ENCODE assay signal across 14 cellular contexts in the genomic region with DNA sequence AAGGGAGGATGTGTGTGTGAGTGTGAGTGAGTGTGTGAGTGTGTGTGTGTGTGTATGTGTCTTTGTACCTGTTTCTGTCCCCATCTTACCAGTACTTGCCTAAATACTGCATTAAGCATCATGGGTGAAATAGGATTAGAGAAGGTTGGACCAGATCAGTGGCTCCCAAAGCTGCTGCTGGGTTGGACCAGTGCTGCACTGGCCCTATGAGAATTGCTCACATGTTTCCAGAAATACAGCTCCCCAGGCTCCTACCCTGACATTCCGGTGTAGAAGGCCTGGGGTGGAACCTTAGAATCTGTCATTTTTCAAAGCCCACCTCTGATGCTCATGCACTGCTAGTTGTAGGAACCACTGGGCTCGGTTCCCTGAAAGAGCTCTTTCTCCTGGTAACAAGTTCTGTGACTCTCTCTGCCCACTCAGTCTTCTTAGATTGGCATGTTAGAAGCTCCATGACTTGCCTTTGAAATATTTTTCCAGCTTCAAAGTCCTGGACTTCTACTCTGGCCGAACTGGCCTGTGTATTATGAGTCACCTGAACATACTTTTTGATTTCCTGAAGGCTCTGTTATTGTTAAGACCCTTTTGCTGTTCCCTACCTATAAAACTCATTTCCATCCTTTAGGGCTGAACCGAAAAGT.
DNase-seq lines count a peak whose midpoint lies in the region; ATAC-seq, FAIRE-seq and TF ChIP-seq lines count a peak whose summit lies in the region.
"Had no signal": no experiment of that assay in that cellular context is flagged by ENCODE, and none has a peak within 500 bp of the region (broad histone marks: within the 10 kb centered on the region; RNA-seq: fewer than 3 reads in every experiment).

No MANE protein-coding gene starts in this region.

- TF ChIP-seq EP300 in GM12878 (IDR thresholded peaks at IDR 0.05; ENCODE audit: borderline replicate concordance in 1 of 2, control insufficient read depth in 1 of 2, low read depth in 2 of 2, low read length in 2 of 2): no peak

- no peak for ATAC-seq in GM12878
- ATAC-seq in HG02870 (IDR thresholded peaks at IDR 0.05; ENCODE audit: unreplicated experiment): no peak

- H4K20me1 ChIP-seq in GM12878 (ENCODE audit: control insufficient read depth, insufficient read depth): 0 out of 2 replicates have a peak, but pooled peaks cover 4% of the 10 kb centered on the region
- H4K20me1 ChIP-seq in keratinocyte (ENCODE audit: control insufficient read depth, extremely low read depth, insufficient read depth, low read length): no peaks in the 10 kb centered on the region

- H3K36me3 ChIP-seq in ACC112 (ENCODE audit: insufficient read depth, low read length) (no peaks in the 10 kb centered on the region), GM12878 (ENCODE audit: control insufficient read depth in 2 of 2, insufficient read depth in 2 of 2, low read length in 1 of 2) (peaks cover 0 to 4% of the 10 kb centered on the region in 2 experiments; a peak in 3 of 4 replicates), keratinocyte (ENCODE audit: control insufficient read depth in 2 of 2, extremely low read depth in 1 of 2, insufficient read depth in 2 of 2, low read length in 2 of 2) (peaks cover 0 to 2% of the 10 kb centered on the region in 2 experiments)

- no peak overlapping the region for H3K4me3 ChIP-seq in ACC112 (ENCODE audit: low read depth, low read length)
- H3K4me3 ChIP-seq in GM12878: no peak overlapping the region
- no peak overlapping the region for H3K4me3 ChIP-seq in keratinocyte (ENCODE audit: control insufficient read depth in 2 of 3, extremely low read depth in 1 of 3, insufficient read depth in 2 of 3, low read depth in 1 of 3, low read length in 3 of 3)
- H3K4me3 ChIP-seq: testis had no signal

- H3K9ac ChIP-seq in GM12878 (ENCODE audit: control insufficient read depth, insufficient read depth, low read length): no peak overlapping the region
- no peak overlapping the region for H3K9ac ChIP-seq in keratinocyte (ENCODE audit: control insufficient read depth, extremely low read depth, insufficient read depth, low read length)

- DNase-seq in HT1080 (ENCODE audit: low read depth) (peak; percentile 82), GM12878 (ENCODE audit: low read depth, low spot score) (no peak), keratinocyte (ENCODE audit: low read depth, low spot score) (no peak), NCI-H1694 (lab: John Stamatoyannopoulos, UW) (no peak), COLO668 (lab: John Stamatoyannopoulos, UW; ENCODE audit: unreplicated experiment) (no peak), NCI-H2227 (lab: John Stamatoyannopoulos, UW; ENCODE audit: unreplicated experiment) (no peak)
- DNase-seq: activated CD4-positive, alpha-beta T cell treated with anti-CD3 and anti-CD28 coated beads for 1 hour; effector memory CD4-positive, alpha-beta T cell; NCI-H2171 treated with DMSO at 0.1 percent for 48 hours; SHP77 treated with DMSO at 0.1 percent for 48 hours; testis had no signal

- in situ Hi-C loops in GM12878 (cut with MboI): no loop called here

- SMC1A ChIA-PET in GM12878 (lab: Charles Lee; ENCODE audit: uncharacterized antibody, unreplicated experiment): interaction anchor here (0.6 to 2.0 kb wide), 4 partner anchors 13 to 186 kb away, joined by 3 to 7 read pairs (median 4); no protein-coding TSS in a partner anchor

- H3K4me2 ChIP-seq in GM12878 (ENCODE audit: control insufficient read depth, insufficient read depth) (no peak overlapping the region), keratinocyte (ENCODE audit: control insufficient read depth, extremely low read depth, insufficient read depth, low read depth, low read length) (peak overlapping the region; percentile 27)

- POLR2A ChIA-PET in GM12878 (lab: Charles Lee): interaction anchor here (0.5 to 1.2 kb wide), 2 partner anchors 20 to 342 kb away, joined by 3 read pairs; no protein-coding TSS in a partner anchor

- H3K4me1 ChIP-seq in ACC112 (ENCODE audit: control insufficient read depth, insufficient read depth, low read length, unreplicated experiment) (peaks cover 31% of the 10 kb centered on the region), GM12878 (ENCODE audit: control insufficient read depth, insufficient read depth, low read length) (peaks cover 42% of the 10 kb centered on the region), keratinocyte (ENCODE audit: control insufficient read depth, extremely low read depth, insufficient read depth, low read length) (peaks cover 4% of the 10 kb centered on the region)

- H3K27ac ChIP-seq in ACC112 (ENCODE audit: low read depth, low read length): peak overlapping the region; percentile 34
- H3K27ac ChIP-seq in GM12878 (ENCODE audit: control insufficient read depth, insufficient read depth): no peak overlapping the region
- H3K27ac ChIP-seq in keratinocyte (ENCODE audit: control insufficient read depth, insufficient read depth, low read length): no peak overlapping the region
- H3K27ac ChIP-seq: C4-2B, testis had no signal

- no peaks in the 10 kb centered on the region for H3K79me2 ChIP-seq in ACC112 (ENCODE audit: control insufficient read depth, insufficient read depth, low read length, unreplicated experiment)
- H3K79me2 ChIP-seq in GM12878 (ENCODE audit: control insufficient read depth, insufficient read depth, low read length): peaks cover 2% of the 10 kb centered on the region
- no peaks in the 10 kb centered on the region for H3K79me2 ChIP-seq in keratinocyte (ENCODE audit: control insufficient read depth, insufficient read depth, low read length)

- intact Hi-C loops in GM12878 (cut with micrococcal nuclease; ENCODE audit: unreplicated experiment): no loop called here

- TF ChIP-seq POLR2A in GM12878 (IDR thresholded peaks at IDR 0.05; ENCODE audit: low read depth, low read length): no peak

- dilution Hi-C loops in keratinocyte (cut with MboI; ENCODE audit: extremely low pct_ligation_motif_present, low sequenced_read_pairs): no loop called here

- CTCF ChIA-PET in GM12878 (lab: Yijun Ruan, JAX): interaction anchor here (0.6 kb wide), 1 partner anchor 10 kb away, joined by 3 read pairs; no protein-coding TSS in a partner anchor

- H3K9me3 ChIP-seq in GM12878 (replicated peaks; ENCODE audit: control insufficient read depth, insufficient read depth, low read length) (no peaks in the 10 kb centered on the region), keratinocyte (ENCODE audit: control insufficient read depth, low read depth, low read length) (no peaks in the 10 kb centered on the region)
- H3K9me3 ChIP-seq: testis had no signal

- TF ChIP-seq RAD21 in GM12878 (IDR thresholded peaks at IDR 0.05; ENCODE audit: insufficient read depth, low read depth, low read length): no peak

- TF ChIP-seq CTCF in GM12878 (IDR thresholded peaks at IDR 0.05 in 2 of 3, conservative IDR thresholded peaks at IDR 0.05 in 1 of 3; ENCODE audit: control insufficient read depth in 2 of 3, extremely low read depth in 1 of 3, insufficient read depth in 1 of 3, low read depth in 3 of 3, low read length in 3 of 3) (no peak), keratinocyte (optimal IDR thresholded peaks at IDR 0.05 in 1 of 3, IDR thresholded peaks at IDR 0.05 in 1 of 3, conservative IDR thresholded peaks at IDR 0.05 in 1 of 3; ENCODE audit: extremely low read depth in 1 of 3, insufficient read depth in 2 of 3, low read length in 3 of 3) (no peak)

- peak; percentile 78 for FAIRE-seq in GM12878 (lab: Jason Lieb, UNC)
- FAIRE-seq in keratinocyte (lab: Jason Lieb, UNC): no peak

- H3K9me1 ChIP-seq in keratinocyte (ENCODE audit: control insufficient read depth, extremely low read depth, insufficient read depth, low read length): no peaks in the 10 kb centered on the region

- no TSS peak for BruUV-seq in GM12878 (replicated peaks; lab: Mats Ljungman, UMichigan)

- WGBS in GM12878 (ENCODE audit: insufficient coverage, insufficient replicate concordance, low lambda C conversion rate, missing lambda C conversion rate): 93% methylated on average over 4 of the region's 4 CpGs

- RAD21 ChIA-PET in GM12878 (lab: Charles Lee; ENCODE audit: unreplicated experiment): interaction anchor here (1.1 to 1.6 kb wide), 2 partner anchors 52 to 185 kb away, joined by 4 read pairs; no protein-coding TSS in a partner anchor

- H3K27me3 ChIP-seq in ACC112 (ENCODE audit: insufficient read depth, low read length) (no peaks in the 10 kb centered on the region), GM12878 (replicated peaks in 1 of 2; ENCODE audit: control insufficient read depth in 2 of 2, insufficient read depth in 2 of 2, low read length in 1 of 2) (no peaks in the 10 kb centered on the region), keratinocyte (ENCODE audit: control insufficient read depth, extremely low read depth, insufficient read depth, low read length) (no peaks in the 10 kb centered on the region)
- H3K27me3 ChIP-seq: testis had no signal

- no peak overlapping the region for H2AFZ ChIP-seq in ACC112 (ENCODE audit: low read length, unreplicated experiment)
- no peak overlapping the region for H2AFZ ChIP-seq in GM12878 (ENCODE audit: control insufficient read depth, low read depth, low read length)
- H2AFZ ChIP-seq in keratinocyte (ENCODE audit: control insufficient read depth, low read length): no peak overlapping the region

TF ChIP-seq in GM12878, 131 proteins besides CTCF, POLR2A, EP300 and RAD21:
- TF ChIP-seq BACH1 (IDR thresholded peaks at IDR 0.05; ENCODE audit: borderline replicate concordance): no peak
- no peak for TF ChIP-seq ASH2L (IDR thresholded peaks at IDR 0.05; ENCODE audit: borderline replicate concordance, low read depth)
TF ChIP-seq in GM12878: peak in this region for 0.
